ENCODE assay signal across 8 cellular contexts in genomic region chr1:24932284-24932683, GRCh38. TPM values are rescaled to one million over a fixed set of nuclear protein-coding genes. Genes with fewer than 3 reads are reported as not detected.
DNase-seq lines count a peak whose midpoint lies in the region; ATAC-seq and TF ChIP-seq lines count a peak whose summit lies in the region.

No MANE protein-coding gene starts in this region.

- peak; percentile 91 for DNase-seq in D341Med (ENCODE audit: low spot score)
- peak; percentile 83 for DNase-seq in activated CD4-positive, CD25-positive, alpha-beta regulatory T cell treated with anti-CD3 and anti-CD28 coated beads, Interleukin-2, amount 50 U/mL, for 72 hours
- peak in 1 of 2 experiments; percentile 72 for DNase-seq in mesothelial cell of epicardium (ENCODE audit: low spot score in 2 of 2, unreplicated experiment in 2 of 2)
- DNase-seq in upper lobe of left lung, result peak; percentile 65 to 94
- DNase-seq in pons (ENCODE audit: low spot score), result no peak
- DNase-seq in vagina (ENCODE audit: extremely low spot score in 2 of 2), result no peak

- H3K4me1 ChIP-seq in upper lobe of left lung (peaks cover 35 to 53% (median 38%) of the 10 kb centered on the region in 4 donors), vagina (peaks cover 31% of the 10 kb centered on the region)

- H3K4me3 Mint-ChIP-seq in IgD-negative memory B cell (peak overlapping the region in 3 of 4 donors; percentile 34 to 93 (median 67)), mesothelial cell of epicardium (no peak overlapping the region)
- peak overlapping the region; percentile 34 for H3K4me3 Mint-ChIP-seq in dendritic cell treated with granulocyte-macrophage colony-stimulating factor and Interleukin-4, amounts not matched to agents 40 ng/mL and 50 ng/mL, for 4 days

- peak; percentile 79 for TF ChIP-seq CTCF in mesothelial cell of epicardium (IDR thresholded peaks at IDR 0.05; ENCODE audit: unreplicated experiment)
- peak; percentile 75 to 94 (median 79) for TF ChIP-seq CTCF in upper lobe of left lung (IDR thresholded peaks at IDR 0.05)
- TF ChIP-seq CTCF in vagina (IDR thresholded peaks at IDR 0.05), result peak in 1 of 3 experiments; percentile 49

- TF ChIP-seq POLR2A in upper lobe of left lung (IDR thresholded peaks at IDR 0.05), result no peak
- TF ChIP-seq POLR2A in vagina (IDR thresholded peaks at IDR 0.05), result no peak

- ATAC-seq in upper lobe of left lung (ENCODE audit: low FRiP score in 2 of 2), result peak in 1 of 2 donors; percentile 74

- intact Hi-C loops in dendritic cell treated with granulocyte-macrophage colony-stimulating factor and Interleukin-4, amounts not matched to agents 40 ng/mL and 50 ng/mL, for 4 days (cut with micrococcal nuclease), result loop anchor here (1.0 kb wide), 2 partner anchors 105 to 169 kb away; no protein-coding TSS in a partner anchor
- intact Hi-C loops in vagina (cut with DNase I), result no loop called here

- H3K9me3 Mint-ChIP-seq in IgD-negative memory B cell (no peaks in the 10 kb centered on the region), mesothelial cell of epicardium (no peaks in the 10 kb centered on the region)
- H3K9me3 Mint-ChIP-seq in dendritic cell treated with granulocyte-macrophage colony-stimulating factor and Interleukin-4, amounts not matched to agents 40 ng/mL and 50 ng/mL, for 4 days, result no peaks in the 10 kb centered on the region

- H3K36me3 Mint-ChIP-seq in IgD-negative memory B cell, result peaks cover 3% of the 10 kb centered on the region
- peaks cover 20% of the 10 kb centered on the region for H3K36me3 Mint-ChIP-seq in dendritic cell treated with granulocyte-macrophage colony-stimulating factor and Interleukin-4, amounts not matched to agents 40 ng/mL and 50 ng/mL, for 4 days (ENCODE audit: low read depth)
- H3K36me3 Mint-ChIP-seq in mesothelial cell of epicardium, result no peaks in the 10 kb centered on the region

- peak overlapping the region in 3 of 4 donors; percentile 9 to 34 (median 34) for H3K4me3 ChIP-seq in upper lobe of left lung
- H3K4me3 ChIP-seq in vagina, result peak overlapping the region in 1 of 2 donors; percentile 21

- no peak overlapping the region for H3K27ac ChIP-seq in upper lobe of left lung
- no peak overlapping the region for H3K27ac ChIP-seq in vagina

- peaks cover 0 to 63% (median 39%) of the 10 kb centered on the region in 4 donors for H3K27me3 ChIP-seq in upper lobe of left lung
- peaks cover 33% of the 10 kb centered on the region for H3K27me3 ChIP-seq in vagina

- H3K9me3 ChIP-seq in upper lobe of left lung (no peaks in the 10 kb centered on the region), vagina (no peaks in the 10 kb centered on the region)

- H3K27ac Mint-ChIP-seq in IgD-negative memory B cell, result peak overlapping the region in 2 of 3 donors; percentile 46 to 91
- no peak overlapping the region for H3K27ac Mint-ChIP-seq in dendritic cell treated with granulocyte-macrophage colony-stimulating factor and Interleukin-4, amounts not matched to agents 40 ng/mL and 50 ng/mL, for 4 days
- no peak overlapping the region for H3K27ac Mint-ChIP-seq in mesothelial cell of epicardium

- H3K4me1 Mint-ChIP-seq in IgD-negative memory B cell, result peaks cover 22 to 42% (median 26%) of the 10 kb centered on the region in 3 donors
- peaks cover 39% of the 10 kb centered on the region for H3K4me1 Mint-ChIP-seq in dendritic cell treated with granulocyte-macrophage colony-stimulating factor and Interleukin-4, amounts not matched to agents 40 ng/mL and 50 ng/mL, for 4 days (ENCODE audit: low read depth)
- peaks cover 23% of the 10 kb centered on the region for H3K4me1 Mint-ChIP-seq in mesothelial cell of epicardium

- no peaks in the 10 kb centered on the region for H3K27me3 Mint-ChIP-seq in IgD-negative memory B cell
- peaks cover 45% of the 10 kb centered on the region for H3K27me3 Mint-ChIP-seq in dendritic cell treated with granulocyte-macrophage colony-stimulating factor and Interleukin-4, amounts not matched to agents 40 ng/mL and 50 ng/mL, for 4 days
- H3K27me3 Mint-ChIP-seq in mesothelial cell of epicardium (ENCODE audit: low read depth), result peaks cover 70% of the 10 kb centered on the region

- no peak for TF ChIP-seq EP300 in upper lobe of left lung (IDR thresholded peaks at IDR 0.05)

- no peaks in the 10 kb centered on the region for H3K36me3 ChIP-seq in upper lobe of left lung
- no peaks in the 10 kb centered on the region for H3K36me3 ChIP-seq in vagina

- 7 to 18% methylated on average over 4 to 24 of the region's 34 CpGs for WGBS in upper lobe of left lung, 2 donors

RNA-seq across cellular contexts. Expression of gene RUNX3, which starts 2.2 kb away (rescaled TPM):
- polyA plus RNA-seq in IgD-negative memory B cell, result 30.1 TPM
- 0.07 to 0.13 TPM (median 0.07 TPM) in 3 replicates for total RNA-seq in mesothelial cell of epicardium
- total RNA-seq in upper lobe of left lung, result 10 to 100 TPM in 4 of 6 donors, 1 to 10 TPM in 2; 4.2 to 15.6 (median 10.1) TPM
- total RNA-seq in vagina, result 4.2 TPM

Comparison
In these comparisons a context has a peak if more than half of its experiments do, and no peak if none do; other contexts are left out.
1. DNase-seq: peak in D341Med (single experiment), activated CD4-positive, CD25-positive, alpha-beta regulatory T cell treated with anti-CD3 and anti-CD28 coated beads, Interleukin-2, amount 50 U/mL, for 72 hours (single experiment) and upper lobe of left lung (2 of 2); none in pons (single experiment) and vagina (0 of 2).
2. H3K27ac Mint-ChIP-seq: peak in IgD-negative memory B cell (2 of 3); none in dendritic cell treated with granulocyte-macrophage colony-stimulating factor and Interleukin-4, amounts not matched to agents 40 ng/mL and 50 ng/mL, for 4 days (single experiment) and mesothelial cell of epicardium (single experiment).